ENCODE assay signal across 1 cellular context in genomic region chr7:135962802-135963201, GRCh38.
A peak's percentile ranks its signal among the peaks of the same experiment; 100 is the strongest.
TF ChIP-seq lines count a peak whose summit lies in the region.

No MANE protein-coding gene starts in this region.

TF ChIP-seq in K562, 482 proteins besides CTCF, POLR2A, EP300 and RAD21 (continued from another document):
- TF ChIP-seq ARID3A (IDR thresholded peaks at IDR 0.05; ENCODE audit: borderline replicate concordance, low read depth, low read length) = no peak
- 0 out of 2 replicates have a peak, but pooled peaks have one; percentile 21 for TF ChIP-seq LCOR (CRISPR knock-in tag; IDR thresholded peaks at IDR 0.05)
TF ChIP-seq in K562: peak in this region for 2.
